ENCODE assay signal across 9 cellular contexts in genomic region chr17:39636927-39637736, GRCh38. TPM values are rescaled to one million over a fixed set of nuclear protein-coding genes. Genes with fewer than 3 reads are reported as not detected.
DNase-seq lines count a peak whose midpoint lies in the region; ATAC-seq, FAIRE-seq and TF ChIP-seq lines count a peak whose summit lies in the region.
"Had no signal": no experiment of that assay in that cellular context is flagged by ENCODE, and none has a peak within 500 bp of the region (broad histone marks: within the 10 kb centered on the region; RNA-seq: fewer than 3 reads in every experiment).

TSS of gene STARD3 (plus strand) at chr17:39637144. CDS start at chr17:39653532, 16,388 bp downstream.

- H3K27me3 ChIP-seq in BJ (ENCODE audit: control insufficient read depth, insufficient read depth, low read length) (peaks cover 6% of the 10 kb centered on the region), lower lobe of right lung (ENCODE audit: low read depth) (peaks cover 2% of the 10 kb centered on the region)

- TF ChIP-seq CTCF in BJ (IDR thresholded peaks at IDR 0.05; ENCODE audit: insufficient read depth, low read depth, low read length): peak; percentile 38
- no peak for TF ChIP-seq CTCF in activated CD8-positive, alpha-beta T cell treated with anti-CD3 and anti-CD28 coated beads for 36 hours (IDR thresholded peaks at IDR 0.05)
- TF ChIP-seq CTCF in lower lobe of right lung (IDR thresholded peaks at IDR 0.05): peak; percentile 24

- no peaks in the 10 kb centered on the region for H3K9me3 ChIP-seq in lower lobe of right lung

- H3K4me3 ChIP-seq in BJ (ENCODE audit: low read depth, low read length) (peak within 1 kb of the TSS; percentile 84), lower lobe of right lung (peak within 1 kb of the TSS; percentile 71)

- H3K4me1 ChIP-seq in lower lobe of right lung: peaks cover 61% of the 10 kb centered on the region

- peaks cover 46% of the 10 kb centered on the region for H3K4me1 Mint-ChIP-seq in activated CD8-positive, alpha-beta T cell treated with anti-CD3 and anti-CD28 coated beads for 36 hours (ENCODE audit: low read depth)

- H3K36me3 ChIP-seq in BJ (ENCODE audit: control insufficient read depth, insufficient read depth, low read length): no peaks in the 10 kb centered on the region
- H3K36me3 ChIP-seq in lower lobe of right lung: no peaks in the 10 kb centered on the region

- peaks cover 5% of the 10 kb centered on the region for H3K36me3 Mint-ChIP-seq in activated CD8-positive, alpha-beta T cell treated with anti-CD3 and anti-CD28 coated beads for 36 hours (ENCODE audit: low read depth)

- H3K27me3 Mint-ChIP-seq in activated CD8-positive, alpha-beta T cell treated with anti-CD3 and anti-CD28 coated beads for 36 hours: no peaks in the 10 kb centered on the region

- no peaks in the 10 kb centered on the region for H3K9me3 Mint-ChIP-seq in activated CD8-positive, alpha-beta T cell treated with anti-CD3 and anti-CD28 coated beads for 36 hours

- intact Hi-C loops in activated CD8-positive, alpha-beta T cell treated with anti-CD3 and anti-CD28 coated beads for 36 hours (cut with micrococcal nuclease): loop anchor here (10.0 kb wide), 1 partner anchor 228 kb away; the partner anchor contains the start of genes IKZF3 and ZPBP2
- intact Hi-C loops in lower lobe of right lung (cut with DNase I): no loop called here

- peak within 1 kb of the TSS; percentile 90 for H3K4me3 Mint-ChIP-seq in activated CD8-positive, alpha-beta T cell treated with anti-CD3 and anti-CD28 coated beads for 36 hours

- H3K27ac ChIP-seq in lower lobe of right lung: peak within 1 kb of the TSS; percentile 89

- ATAC-seq in HG03558 (IDR thresholded peaks at IDR 0.05; ENCODE audit: extremely low read depth, unreplicated experiment) (peak; percentile 62), lower lobe of right lung (peak; percentile 93 to 95)
- ATAC-seq in activated CD8-positive, alpha-beta T cell treated with anti-CD3 and anti-CD28 coated beads for 36 hours: peak; percentile 93

- DNase-seq in BJ (ENCODE audit: low read depth): no peak
- DNase-seq in GM19239 (ENCODE audit: insufficient read length, low spot score): peak; percentile 95
- peak; percentile 95 for DNase-seq in NCI-H774 (lab: John Stamatoyannopoulos, UW)
- peak; percentile 95 for DNase-seq in activated CD8-positive, alpha-beta T cell treated with anti-CD3 and anti-CD28 coated beads for 36 hours
- peak; percentile 97 for DNase-seq in ecto neural progenitor cell (ENCODE audit: low spot score)
- DNase-seq in lower lobe of right lung: peak; percentile 97
- DNase-seq in stimulated activated CD4-positive, alpha-beta T cell treated with anti-CD3 and anti-CD28 coated beads, Interleukin-4, amount 100 ng/mL, for 48 hours (ENCODE audit: low read depth in 2 of 2): peak; percentile 88 to 91

- POLR2A ChIA-PET in BJ (lab: Charles Lee): interaction anchor here (0.6 kb wide), 1 partner anchor 74 kb away, joined by 3 read pairs; no protein-coding TSS in a partner anchor
- POLR2A ChIA-PET in activated CD8-positive, alpha-beta T cell treated with anti-CD3 and anti-CD28 coated beads for 36 hours (lab: Charles Lee): interaction anchor here (0.6 to 1.6 kb wide), 11 partner anchors 11 to 93 kb away, joined by 3 to 5 read pairs (median 4); partner anchors contain the start of gene MIEN1

- peak within 1 kb of the TSS; percentile 87 for H3K27ac Mint-ChIP-seq in activated CD8-positive, alpha-beta T cell treated with anti-CD3 and anti-CD28 coated beads for 36 hours

- CTCF ChIA-PET in BJ (lab: Yijun Ruan, JAX): interaction anchor here (0.9 to 13.1 kb wide), 3 partner anchors 15 to 31 kb away, joined by 3 to 107 read pairs (median 59); partner anchors contain the start of gene PNMT
- CTCF ChIA-PET in activated CD8-positive, alpha-beta T cell treated with anti-CD3 and anti-CD28 coated beads for 36 hours (lab: Charles Lee): interaction anchor here (0.7 to 9.3 kb wide), 7 partner anchors 9 to 93 kb away, joined by 3 to 224 read pairs (median 4); partner anchors contain the start of gene MIEN1

- peak; percentile 95 for FAIRE-seq in GM19239 (lab: Jason Lieb, UNC)
- FAIRE-seq: endometrium had no signal

RNA-seq across cellular contexts. Expression of gene STARD3, which starts in this region (rescaled TPM):
- 51.6 and 93.8 TPM in 2 replicates for polyA plus RNA-seq in BJ (2011; rRNA removed)
- 34.6 and 53.3 TPM in 2 replicates for polyA minus RNA-seq in BJ (2011; rRNA and poly(A)+ RNA removed)
- total RNA-seq in activated CD8-positive, alpha-beta T cell treated with anti-CD3 and anti-CD28 coated beads for 36 hours: 10 to 100 TPM; 48.7 to 50.3 TPM
- total RNA-seq in lower lobe of right lung: 76.6 TPM
